Comparison of ENCODE assay signal across 9 cellular contexts in genomic region chr17:82775033-82775823, GRCh38. TPM values are rescaled to one million over a fixed set of nuclear protein-coding genes. Genes with fewer than 3 reads are reported as not detected.
DNase-seq lines count a peak whose midpoint lies in the region; ATAC-seq and TF ChIP-seq lines count a peak whose summit lies in the region.
"Had no signal": no experiment of that assay in that cellular context is flagged by ENCODE, and none has a peak within 500 bp of the region (broad histone marks: within the 10 kb centered on the region; RNA-seq: fewer than 3 reads in every experiment).

No MANE protein-coding gene starts in this region.

- H3K9me3 ChIP-seq in H9 (ENCODE audit: control insufficient read depth, low read depth, low read length) (no peaks in the 10 kb centered on the region), SK-N-MC (ENCODE audit: low read depth, low read length) (no peaks in the 10 kb centered on the region), mammary epithelial cell (replicated peaks; ENCODE audit: insufficient read depth, low read length) (no peaks in the 10 kb centered on the region)

- H3K27me3 Mint-ChIP-seq in H9 (ENCODE audit: low read depth) = no peaks in the 10 kb centered on the region

- no CpG with 5 or more reads among the region's 32 CpGs for WGBS in H9 (ENCODE audit: extremely low coverage, insufficient read length, low lambda C conversion rate)
- 18% methylated on average over 24 of the region's 32 CpGs for WGBS in mammary epithelial cell (ENCODE audit: low coverage, missing lambda C conversion rate)

- H3T11ph ChIP-seq in H9 (ENCODE audit: low read length) = no peak overlapping the region

- H3K36me3 ChIP-seq in SK-N-MC (ENCODE audit: insufficient read depth, low read length) (peaks cover 24% of the 10 kb centered on the region), mammary epithelial cell (ENCODE audit: insufficient read depth, low read length) (peaks cover 6% of the 10 kb centered on the region)

- H2AFZ ChIP-seq in H9 (ENCODE audit: low read length) = no peak overlapping the region
- H2AFZ ChIP-seq in mammary epithelial cell (ENCODE audit: low read depth, low read length) = peak overlapping the region; percentile 70

- no peak overlapping the region for H3K56ac ChIP-seq in H9 (ENCODE audit: insufficient read length, low read depth, low read length)

- H4K8ac ChIP-seq in H9 (replicated peaks; ENCODE audit: insufficient read length, low read depth, low read length) = no peak overlapping the region

- peaks cover 0 to 4% of the 10 kb centered on the region in 2 experiments; a peak in 2 of 4 replicates for H3K4me1 Mint-ChIP-seq in H9

- H3K4me1 ChIP-seq in H9 (ENCODE audit: insufficient read depth, low read length) = no peaks in the 10 kb centered on the region
- no peaks in the 10 kb centered on the region for H3K4me1 ChIP-seq in mammary epithelial cell (ENCODE audit: insufficient read depth, low read length)

- no peak for DNase-seq in AG09309 (ENCODE audit: low read depth)
- DNase-seq in H9 = peak; percentile 91
- no peak for DNase-seq in SK-N-MC (ENCODE audit: low read depth, low spot score)
- DNase-seq in mammary epithelial cell = no peak
- peak; percentile 63 for DNase-seq in kidney tubule cell (ENCODE audit: low spot score)
- DNase-seq in stimulated activated CD4-positive, alpha-beta T cell treated with anti-CD3 and anti-CD28 coated beads, Interleukin-4, amount 100 ng/mL, for 1 hour = peak; percentile 41

- H3K36me3 Mint-ChIP-seq in H9 (ENCODE audit: insufficient read depth in 1 of 3, low read depth in 3 of 3) = peaks cover 39 to 71% (median 61%) of the 10 kb centered on the region in 3 experiments

- no peak overlapping the region for H3K18ac ChIP-seq in H9 (ENCODE audit: insufficient read length, low read depth, low read length)

- H3K14ac ChIP-seq in H9 (ENCODE audit: insufficient read depth, low read length) = no peak overlapping the region

- ATAC-seq in HG02840 (IDR thresholded peaks at IDR 0.05; ENCODE audit: low FRiP score, unreplicated experiment) = no peak
- ATAC-seq in GM18867 (IDR thresholded peaks at IDR 0.05; ENCODE audit: unreplicated experiment) = no peak

- peak; percentile 97 for TF ChIP-seq CTCF in AG09309 (IDR thresholded peaks at IDR 0.05; ENCODE audit: control insufficient read depth, insufficient read depth, low read depth, low read length, missing control alignments)
- peak; percentile 95 for TF ChIP-seq CTCF in H9 (conservative IDR thresholded peaks at IDR 0.05)
- TF ChIP-seq CTCF in mammary epithelial cell (conservative IDR thresholded peaks at IDR 0.05 in 1 of 2, IDR thresholded peaks at IDR 0.05 in 1 of 2; ENCODE audit: extremely low read depth in 1 of 2, insufficient read depth in 1 of 2, low read depth in 1 of 2, low read length in 2 of 2) = peak; percentile 68 to 92

- dilution Hi-C loops in mammary epithelial cell (cut with HindIII; ENCODE audit: low sequenced_read_pairs) = no loop called here

- no peak overlapping the region for H4K5ac ChIP-seq in H9 (ENCODE audit: insufficient read length, low read depth, low read length)

- no peak overlapping the region for H2BK15ac ChIP-seq in H9 (ENCODE audit: low read depth, low read length)

- H2BK20ac ChIP-seq in H9 (ENCODE audit: low read depth, low read length, poor library complexity, severe bottlenecking) = no peak overlapping the region

- H3K4me2 ChIP-seq in H9 (ENCODE audit: insufficient read depth, insufficient read length, low read length) (no peak overlapping the region), mammary epithelial cell (ENCODE audit: insufficient read depth, low read depth, low read length) (peak overlapping the region; percentile 58)

- no peak overlapping the region for H2BK5ac ChIP-seq in H9 (ENCODE audit: insufficient read length, low read length)

- H2AK5ac ChIP-seq in H9 (ENCODE audit: insufficient read length, low read length) = no peak overlapping the region

- CTCF ChIA-PET in mammary epithelial cell (lab: Charles Lee; ENCODE audit: low non-redundant PET) = no interaction called here

- no TSS peak for BruUV-seq in mammary epithelial cell (replicated peaks; lab: Mats Ljungman, UMichigan)

- in situ Hi-C loops in mammary epithelial cell (cut with MboI; ENCODE audit: low sequenced_read_pairs in 2 of 2) = loop anchor here in 1 of 2 donors (5.0 to 10.0 kb wide), 2 partner anchors 118 to 420 kb away; partner anchors contain the start of gene TEX19

- peaks cover 0 to 5% of the 10 kb centered on the region in 2 experiments; a peak in 3 of 5 replicates for H3K9me3 Mint-ChIP-seq in H9

- intact Hi-C loops in mammary epithelial cell (cut with micrococcal nuclease) = loop anchor here (2.0 kb wide), 1 partner anchor 106 kb away; no protein-coding TSS in a partner anchor

- peaks cover 2% of the 10 kb centered on the region for H3K79me1 ChIP-seq in H9 (ENCODE audit: insufficient read depth, low read depth, low read length, poor library complexity, severe bottlenecking)

- H3K27me3 ChIP-seq in H9 (ENCODE audit: insufficient read depth, low read length) (no peaks in the 10 kb centered on the region), mammary epithelial cell (ENCODE audit: insufficient read depth, low read length) (no peaks in the 10 kb centered on the region)

- H3K9ac ChIP-seq in H9 (ENCODE audit: extremely low read depth, insufficient read length, low read length) (no peak overlapping the region), SK-N-MC (ENCODE audit: insufficient read length) (no peak overlapping the region), mammary epithelial cell (ENCODE audit: insufficient read depth, low read length) (no peak overlapping the region)

- H4K91ac ChIP-seq in H9 (ENCODE audit: insufficient read length, low read depth, low read length) = no peak overlapping the region

- no peak overlapping the region for H3K27ac Mint-ChIP-seq in H9

- no peaks in the 10 kb centered on the region for H4K20me1 ChIP-seq in H9 (ENCODE audit: control insufficient read depth, insufficient read depth, insufficient read length)
- H4K20me1 ChIP-seq in mammary epithelial cell (ENCODE audit: insufficient read depth, low read length) = peaks cover 3% of the 10 kb centered on the region

- no peak overlapping the region for H2BK12ac ChIP-seq in H9 (ENCODE audit: insufficient read length, low read depth, low read length)

- H2BK120ac ChIP-seq in H9 (ENCODE audit: low read depth, low read length, poor library complexity, severe bottlenecking) = no peak overlapping the region

- H3K4me3 ChIP-seq in AG09309 (ENCODE audit: control insufficient read depth, low read depth, low read length) (peak overlapping the region; percentile 23), SK-N-MC (0 out of 2 replicates have a peak overlapping the region, but pooled peaks have one; percentile 12), mammary epithelial cell (replicated peaks in 1 of 3; ENCODE audit: insufficient read depth in 1 of 3, low read depth in 2 of 3, low read length in 3 of 3) (peak overlapping the region in 1 of 3 experiments; percentile 29)

- no peak overlapping the region for H3K23ac ChIP-seq in H9 (ENCODE audit: insufficient read length, low read depth, low read length)

- H3K4me3 Mint-ChIP-seq in H9 = no peak overlapping the region

- H3K4ac ChIP-seq in H9 (ENCODE audit: low read depth, low read length) = no peak overlapping the region

- H3K27ac ChIP-seq in H9 (ENCODE audit: insufficient read length, low read depth, low read length) = no peak overlapping the region
- no peak overlapping the region for H3K27ac ChIP-seq in SK-N-MC
- no peak overlapping the region for H3K27ac ChIP-seq in mammary epithelial cell (ENCODE audit: insufficient read depth, low read depth, low read length)
- H3K27ac ChIP-seq: epithelial cell of prostate had no signal

- H3K79me2 ChIP-seq in H9 (ENCODE audit: insufficient read depth, low read length) = no peaks in the 10 kb centered on the region
- H3K79me2 ChIP-seq in mammary epithelial cell (ENCODE audit: insufficient read depth, low read length) = peaks cover 5% of the 10 kb centered on the region

- H3K23me2 ChIP-seq in H9 (ENCODE audit: insufficient read length, low read depth, low read length, poor library complexity, severe bottlenecking) = peaks cover 4% of the 10 kb centered on the region

RNA-seq across cellular contexts. Expression of gene TBCD, which starts 23.4 kb away (rescaled TPM):
- total RNA-seq in H9 (2021) (123 and 129 TPM in 2 replicates), mammary epithelial cell (10 to 100 TPM; 28.7 to 90.9 TPM)
- 69.5 TPM for polyA plus RNA-seq in mammary epithelial cell
- polyA minus RNA-seq in mammary epithelial cell = 80.5 TPM

RNA-seq across cellular contexts. Expression of gene FN3K, which starts 39.8 kb away (rescaled TPM):
- total RNA-seq in H9 (2021) (23.6 and 28.3 TPM in 2 replicates), mammary epithelial cell (1 to 10 TPM; 2.2 to 4.2 TPM)
- 0.14 TPM for polyA plus RNA-seq in mammary epithelial cell
- not detected for polyA minus RNA-seq in mammary epithelial cell

RNA-seq across cellular contexts. Expression of gene FN3KRP, which starts 58.7 kb away (rescaled TPM):
- total RNA-seq in H9 (2021) (31.9 and 32.9 TPM in 2 replicates), mammary epithelial cell (10 to 100 TPM; 16.7 to 44.5 TPM)
- polyA plus RNA-seq in mammary epithelial cell = 27.2 TPM
- 52.6 TPM for polyA minus RNA-seq in mammary epithelial cell

Comparison
In these comparisons a context has a peak if more than half of its experiments do, and no peak if none do; other contexts are left out.
1. DNase-seq: peak in H9 (single experiment), kidney tubule cell (single experiment) and stimulated activated CD4-positive, alpha-beta T cell treated with anti-CD3 and anti-CD28 coated beads, Interleukin-4, amount 100 ng/mL, for 1 hour (single experiment); none in AG09309 (single experiment), SK-N-MC (single experiment) and mammary epithelial cell (single experiment).
2. Peak in every context shown above with its lines, with median percentiles within 50 percentile points of each other: CTCF ChIP-seq.